17 cellular contexts compared by ENCODE assay signal in the genomic region with DNA sequence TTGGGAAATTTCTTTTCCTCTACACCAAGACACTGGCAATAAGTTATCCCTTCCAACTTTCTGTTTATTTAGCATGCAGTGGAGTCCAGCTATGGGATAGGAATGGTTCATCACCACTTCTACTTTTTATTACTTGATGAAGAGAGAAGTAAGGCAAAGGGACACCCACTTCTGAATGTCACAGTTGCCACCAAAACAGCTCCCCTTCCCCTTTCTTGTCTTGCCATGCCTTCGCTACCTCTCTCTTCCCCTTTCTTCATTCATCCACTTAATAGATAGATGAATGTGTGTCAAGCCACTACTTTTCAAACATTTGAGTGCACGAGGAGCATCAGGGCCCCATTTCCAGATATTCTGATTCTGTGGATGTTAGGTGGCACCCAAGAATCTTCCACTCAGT.
"Had no signal": no experiment of that assay in that cellular context is flagged by ENCODE, and none has a peak within 500 bp of the region (broad histone marks: within the 10 kb centered on the region; RNA-seq: fewer than 3 reads in every experiment).

No MANE protein-coding gene starts in this region.

- H3K9me3 Mint-ChIP-seq: activated naive CD4-positive, alpha-beta T cell treated with anti-CD3 and anti-CD28 coated beads for 36 hours; activated T-helper 17 cell treated with anti-CD3 and anti-CD28 coated beads, Interleukin-2, amount 50 U/mL, for 72 hours; effector memory CD8-positive, alpha-beta T cell; neural crest cell; T-helper 2 cell treated with Interferon-gamma antibody and Interleukin-4, amounts not matched to agents 5 μg/mL and 100 μg/mL, for 36 hours had no signal

- H3K27me3 Mint-ChIP-seq: effector memory CD8-positive, alpha-beta T cell had no signal

- H3K27me3 ChIP-seq: ascending aorta, heart left ventricle, ovary, sigmoid colon, spleen had no signal

- DNase-seq: activated naive CD4-positive, alpha-beta T cell treated with anti-CD3 and anti-CD28 coated beads for 36 hours; dermis blood vessel endothelial cell; effector memory CD8-positive, alpha-beta T cell; foreskin melanocyte; heart left ventricle; lower lobe of right lung; midbrain; ovary; sigmoid colon; spleen; stimulated activated CD4-positive, alpha-beta T cell treated with anti-CD3 and anti-CD28 coated beads, Interleukin-1b, Interleukin-23, amount 100 ng/mL, for 48 hours had no signal

- H3K4me1 ChIP-seq: ascending aorta had no signal

- H3K9me3 ChIP-seq: ascending aorta, heart left ventricle, lower lobe of right lung, ovary, sigmoid colon, spleen had no signal

- H3K27ac Mint-ChIP-seq: activated naive CD4-positive, alpha-beta T cell treated with anti-CD3 and anti-CD28 coated beads for 36 hours; activated T-helper 17 cell treated with anti-CD3 and anti-CD28 coated beads, Interleukin-2, amount 50 U/mL, for 72 hours; effector memory CD8-positive, alpha-beta T cell; T-helper 2 cell treated with Interferon-gamma antibody and Interleukin-4, amounts not matched to agents 5 μg/mL and 100 μg/mL, for 36 hours had no signal

- H3K4me3 ChIP-seq: ascending aorta, heart left ventricle, lower lobe of right lung, ovary, sigmoid colon, spleen had no signal

- H3K27ac ChIP-seq: ascending aorta, epithelial cell of prostate, heart left ventricle, lower lobe of right lung, ovary, sigmoid colon had no signal

- H3K36me3 ChIP-seq: ascending aorta, ovary, spleen had no signal

- ATAC-seq: activated CD4-positive, CD25-positive, alpha-beta regulatory T cell treated with anti-CD3 and anti-CD28 coated beads, Interleukin-2, amount 50 U/mL, for 24 hours; activated T-helper 17 cell treated with anti-CD3 and anti-CD28 coated beads, Interleukin-2, amount 50 U/mL, for 72 hours; effector memory CD8-positive, alpha-beta T cell; heart left ventricle had no signal

- H3K4me3 Mint-ChIP-seq: activated naive CD4-positive, alpha-beta T cell treated with anti-CD3 and anti-CD28 coated beads for 36 hours; activated T-helper 17 cell treated with anti-CD3 and anti-CD28 coated beads, Interleukin-2, amount 50 U/mL, for 72 hours; effector memory CD8-positive, alpha-beta T cell; neural crest cell; T-helper 2 cell treated with Interferon-gamma antibody and Interleukin-4, amounts not matched to agents 5 μg/mL and 100 μg/mL, for 36 hours had no signal
